1 cellular context compared by ENCODE assay signal in genomic region chr14:56002876-56003625, GRCh38.
TF ChIP-seq lines count a peak whose summit lies in the region.

No MANE protein-coding gene starts in this region.

TF ChIP-seq in GM23338, 12 proteins besides CTCF, POLR2A, EP300 and RAD21 (continued from another document):
- no peak for TF ChIP-seq ZNF462 (CRISPR knock-in tag; IDR thresholded peaks at IDR 0.05)
